Comparison of ENCODE assay signal across 8 cellular contexts in the genomic region with DNA sequence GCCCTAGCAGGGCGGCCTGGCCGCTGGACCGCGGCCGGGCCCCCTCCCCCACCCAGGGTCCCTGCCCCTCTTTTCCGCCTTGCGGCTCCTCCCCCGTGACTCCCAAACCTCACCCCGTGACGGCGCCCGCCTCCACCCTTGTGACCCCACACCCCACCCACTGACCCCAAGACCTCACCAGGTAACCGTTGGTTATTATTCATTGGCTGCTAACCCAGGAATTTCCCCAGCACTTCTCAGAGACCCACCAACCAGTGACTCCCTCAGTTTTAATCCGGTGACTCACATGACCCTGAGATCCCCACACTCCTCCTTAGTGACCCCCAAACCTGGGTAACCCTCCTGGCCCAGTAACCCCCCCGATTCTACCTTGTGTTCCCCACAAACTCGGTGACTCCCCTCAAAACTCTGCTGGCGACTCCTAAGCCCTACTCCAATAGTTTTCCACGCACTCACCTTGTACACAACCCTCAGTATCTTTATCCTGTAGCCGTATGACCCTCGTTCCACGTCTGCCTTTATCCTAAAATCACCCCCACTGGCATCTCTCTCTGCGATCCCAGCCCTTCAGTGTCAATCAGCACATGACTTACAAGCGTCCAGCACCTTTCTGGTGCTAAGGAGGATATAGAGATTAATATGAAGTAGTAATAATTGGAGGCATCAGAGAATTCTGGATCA. TPM values are rescaled to one million over a fixed set of nuclear protein-coding genes. Genes with fewer than 3 reads are reported as not detected.
DNase-seq lines count a peak whose midpoint lies in the region; ATAC-seq and TF ChIP-seq lines count a peak whose summit lies in the region.

No MANE protein-coding gene starts in this region.

- peak; percentile 38 for ATAC-seq in HG02885 (IDR thresholded peaks at IDR 0.05; ENCODE audit: poor library complexity, unreplicated experiment)
- peak; percentile 61 for ATAC-seq in activated CD8-positive, alpha-beta memory T cell treated with anti-CD3 and anti-CD28 coated beads, Interleukin-2, amount 10 ng/mL, durations not matched to agents 7 days and 5 days

- peak overlapping the region; percentile 92 for H3K4me3 Mint-ChIP-seq in activated CD8-positive, alpha-beta memory T cell treated with anti-CD3 and anti-CD28 coated beads, Interleukin-2, amount 10 ng/mL, durations not matched to agents 7 days and 5 days
- H3K4me3 Mint-ChIP-seq in endothelial cell (ENCODE audit: unreplicated experiment) = peak overlapping the region; percentile 93

- no peak for TF ChIP-seq CTCF in endothelial cell (IDR thresholded peaks at IDR 0.05; ENCODE audit: unreplicated experiment)

- DNase-seq in NCI-H1417 (lab: John Stamatoyannopoulos, UW) = peak in 2 of 3 experiments; percentile 75 to 78
- no peak for DNase-seq in NCI-H1417 treated with DMSO at 0.1 percent for 48 hours (lab: John Stamatoyannopoulos, UW)
- peak; percentile 9 for DNase-seq in NCI-H524 treated with DMSO at 0.1 percent for 48 hours (lab: John Stamatoyannopoulos, UW)
- DNase-seq in activated CD8-positive, alpha-beta memory T cell treated with anti-CD3 and anti-CD28 coated beads, Interleukin-2, amount 10 ng/mL, durations not matched to agents 7 days and 5 days = peak; percentile 86
- DNase-seq in endothelial cell (ENCODE audit: low spot score) = peak; percentile 75
- peak; percentile 57 to 62 for DNase-seq in stimulated activated CD8-positive, alpha-beta memory T cell treated with anti-CD3 and anti-CD28 coated beads, Interleukin-4, amount 100 ng/mL, for 4 hours (ENCODE audit: low read depth in 2 of 2, low spot score in 1 of 2)

- H3K9ac ChIP-seq in mucosa of rectum (ENCODE audit: low read depth in 1 of 2, low read length in 2 of 2) = peak overlapping the region; percentile 87 to 92

- no peaks in the 10 kb centered on the region for H3K27me3 ChIP-seq in mucosa of rectum (ENCODE audit: control insufficient read depth in 2 of 2, insufficient read depth in 2 of 2, low read length in 2 of 2)

- H3K4me1 ChIP-seq in mucosa of rectum (ENCODE audit: control insufficient read depth in 2 of 2, insufficient read depth in 2 of 2, low read length in 2 of 2) = peaks cover 4 to 13% of the 10 kb centered on the region in 2 donors

- H3K4me3 ChIP-seq in mucosa of rectum (ENCODE audit: low read length in 2 of 2) = peak overlapping the region; percentile 90 to 93

- H3K27ac Mint-ChIP-seq in activated CD8-positive, alpha-beta memory T cell treated with anti-CD3 and anti-CD28 coated beads, Interleukin-2, amount 10 ng/mL, durations not matched to agents 7 days and 5 days = peak overlapping the region; percentile 91
- peak overlapping the region; percentile 91 for H3K27ac Mint-ChIP-seq in endothelial cell (ENCODE audit: unreplicated experiment)

- peaks cover 49% of the 10 kb centered on the region for H3K4me1 Mint-ChIP-seq in activated CD8-positive, alpha-beta memory T cell treated with anti-CD3 and anti-CD28 coated beads, Interleukin-2, amount 10 ng/mL, durations not matched to agents 7 days and 5 days
- peaks cover 15% of the 10 kb centered on the region for H3K4me1 Mint-ChIP-seq in endothelial cell (ENCODE audit: unreplicated experiment)

- CTCF ChIA-PET in activated CD8-positive, alpha-beta memory T cell treated with anti-CD3 and anti-CD28 coated beads, Interleukin-2, amount 10 ng/mL, durations not matched to agents 7 days and 5 days (lab: Charles Lee) = interaction anchor here (0.9 to 4.9 kb wide), 5 partner anchors 10 to 174 kb away, joined by 3 to 35 read pairs (median 5); no protein-coding TSS in a partner anchor

- H3K27ac ChIP-seq in mucosa of rectum (ENCODE audit: low read depth in 2 of 2, low read length in 2 of 2) = peak overlapping the region; percentile 92 to 93

- no peaks in the 10 kb centered on the region for H3K9me3 Mint-ChIP-seq in activated CD8-positive, alpha-beta memory T cell treated with anti-CD3 and anti-CD28 coated beads, Interleukin-2, amount 10 ng/mL, durations not matched to agents 7 days and 5 days (ENCODE audit: low read depth)
- H3K9me3 Mint-ChIP-seq in endothelial cell (ENCODE audit: unreplicated experiment) = no peaks in the 10 kb centered on the region

- H3K9me3 ChIP-seq in mucosa of rectum (ENCODE audit: control insufficient read depth in 2 of 2, low read length in 2 of 2) = no peaks in the 10 kb centered on the region

- no peaks in the 10 kb centered on the region for H3K36me3 ChIP-seq in mucosa of rectum (ENCODE audit: control insufficient read depth in 2 of 2, insufficient read depth in 2 of 2, low read length in 2 of 2)

- H3K27me3 Mint-ChIP-seq in activated CD8-positive, alpha-beta memory T cell treated with anti-CD3 and anti-CD28 coated beads, Interleukin-2, amount 10 ng/mL, durations not matched to agents 7 days and 5 days = no peaks in the 10 kb centered on the region
- H3K27me3 Mint-ChIP-seq in endothelial cell (ENCODE audit: unreplicated experiment) = peaks cover 1% of the 10 kb centered on the region

- peaks cover 4% of the 10 kb centered on the region for H3K36me3 Mint-ChIP-seq in activated CD8-positive, alpha-beta memory T cell treated with anti-CD3 and anti-CD28 coated beads, Interleukin-2, amount 10 ng/mL, durations not matched to agents 7 days and 5 days
- no peaks in the 10 kb centered on the region for H3K36me3 Mint-ChIP-seq in endothelial cell (ENCODE audit: low read depth, unreplicated experiment)

RNA-seq across cellular contexts. Expression of gene ZNF76, which starts 0.6 kb away (rescaled TPM):
- 10 to 100 TPM; 55.0 to 61.8 TPM for total RNA-seq in activated CD8-positive, alpha-beta memory T cell treated with anti-CD3 and anti-CD28 coated beads, Interleukin-2, amount 10 ng/mL, durations not matched to agents 7 days and 5 days
- 26.4 TPM for total RNA-seq in endothelial cell (ENCODE audit: unreplicated experiment)

RNA-seq across cellular contexts. Expression of gene DEF6, which starts 37.5 kb away (rescaled TPM):
- total RNA-seq in activated CD8-positive, alpha-beta memory T cell treated with anti-CD3 and anti-CD28 coated beads, Interleukin-2, amount 10 ng/mL, durations not matched to agents 7 days and 5 days = 100 to 1,000 TPM; 153 to 194 TPM
- total RNA-seq in endothelial cell (ENCODE audit: unreplicated experiment) = 24.0 TPM

RNA-seq across cellular contexts. Expression of gene SCUBE3, which starts 46.3 kb away (rescaled TPM):
- total RNA-seq in activated CD8-positive, alpha-beta memory T cell treated with anti-CD3 and anti-CD28 coated beads, Interleukin-2, amount 10 ng/mL, durations not matched to agents 7 days and 5 days = under 1 TPM; 0.12 to 0.54 TPM
- 1.2 TPM for total RNA-seq in endothelial cell (ENCODE audit: unreplicated experiment)
